In the genomic region with DNA sequence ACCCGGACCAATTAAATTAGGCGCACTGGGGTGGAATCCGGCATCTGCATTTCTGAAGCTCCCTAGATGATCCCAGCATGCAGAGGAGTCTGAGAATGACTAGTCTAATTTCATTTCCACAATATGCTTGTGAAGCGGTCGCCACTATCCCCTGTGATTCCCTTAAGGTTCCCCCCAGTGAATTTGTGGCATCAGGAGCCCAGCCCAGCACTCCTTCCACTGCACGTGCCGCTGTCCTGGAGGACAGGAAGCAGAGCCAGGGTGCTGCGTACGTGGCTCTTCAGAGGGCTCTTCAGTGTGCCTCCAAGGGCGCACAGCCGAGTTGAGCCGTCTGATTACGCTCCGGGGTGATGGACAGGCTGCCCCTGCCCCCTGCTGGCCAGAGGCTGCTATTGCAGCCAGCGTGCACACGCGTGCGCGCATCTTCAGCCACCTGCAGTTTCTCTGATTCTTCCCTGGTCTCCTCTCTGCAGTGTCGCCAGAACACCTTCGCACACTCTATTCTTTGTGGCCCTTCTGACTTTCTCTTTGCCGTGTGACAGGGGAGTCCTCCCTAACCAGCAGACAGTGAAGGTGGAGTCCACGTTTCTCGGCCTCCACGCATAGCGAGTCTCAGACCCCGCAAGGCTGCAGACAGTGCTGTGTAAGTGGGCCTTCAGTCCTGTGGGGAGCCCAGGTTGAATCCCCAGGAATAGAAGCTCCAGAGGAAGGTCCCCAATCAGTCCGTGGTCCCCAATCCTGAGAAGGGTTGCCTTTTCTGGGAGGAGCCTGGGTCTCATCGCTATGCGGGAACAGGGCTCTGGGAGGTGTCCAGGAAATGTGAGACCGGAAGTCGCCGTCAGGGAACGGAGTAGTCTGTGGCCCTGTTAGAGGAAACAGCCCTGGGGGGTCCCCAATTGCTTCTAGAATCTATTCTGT, we compare ENCODE assay signal across 8 cellular contexts. TPM values are rescaled to one million over a fixed set of nuclear protein-coding genes. Genes with fewer than 3 reads are reported as not detected.
DNase-seq lines count a peak whose midpoint lies in the region; ATAC-seq and TF ChIP-seq lines count a peak whose summit lies in the region.

No MANE protein-coding gene starts in this region.

- H3K27me3 ChIP-seq in ectodermal cell (ENCODE audit: control insufficient read depth, insufficient read depth, low read length, poor library complexity, severe bottlenecking), result peaks cover 13% of the 10 kb centered on the region
- H3K27me3 ChIP-seq in lung (ENCODE audit: control insufficient read depth, insufficient read depth), result peaks cover 6% of the 10 kb centered on the region

- peak; percentile 99 for TF ChIP-seq CTCF in CD14-positive monocyte (IDR thresholded peaks at IDR 0.05)
- peak; percentile 96 for TF ChIP-seq CTCF in lung (IDR thresholded peaks at IDR 0.05; ENCODE audit: control extremely low read depth, extremely low read depth)

- ATAC-seq in GM19397 (IDR thresholded peaks at IDR 0.05; ENCODE audit: unreplicated experiment), result peak; percentile 89
- ATAC-seq in HG03565 (IDR thresholded peaks at IDR 0.05; ENCODE audit: unreplicated experiment), result peak; percentile 77
- ATAC-seq in lung (ENCODE audit: insufficient read depth, low FRiP score), result peak; percentile 98

- H3K4me1 ChIP-seq in ectodermal cell (ENCODE audit: control insufficient read depth, insufficient read depth, low read length) (peaks cover 4% of the 10 kb centered on the region), lung (ENCODE audit: control insufficient read depth in 2 of 2, insufficient read depth in 2 of 2, low read length in 2 of 2) (peaks cover 0 to 9% of the 10 kb centered on the region in 2 donors)

- intact Hi-C loops in CD14-positive monocyte (cut with micrococcal nuclease), result loop anchor here (2.0 to 5.0 kb wide), 4 partner anchors 42 to 227 kb away; partner anchors contain the start of gene TREML4 (in 2 of the 2)
- intact Hi-C loops in activated CD4-positive, alpha-beta memory T cell treated with anti-CD3 and anti-CD28 coated beads for 36 hours (cut with micrococcal nuclease), result loop anchor here (1.0 to 2.0 kb wide), 6 partner anchors 13 to 247 kb away; partner anchors contain the start of genes NFYA, OARD1 and TREML2

- H3K27ac ChIP-seq in ectodermal cell (ENCODE audit: insufficient read depth, low read depth, low read length, poor library complexity, severe bottlenecking) (peak overlapping the region; percentile 27), lung (ENCODE audit: low read depth in 1 of 2, low read length in 1 of 2) (no peak overlapping the region)

- H3K27ac Mint-ChIP-seq in CD14-positive monocyte, result peak overlapping the region; percentile 24 to 89 (median 75)
- no peak overlapping the region for H3K27ac Mint-ChIP-seq in activated CD4-positive, alpha-beta memory T cell treated with anti-CD3 and anti-CD28 coated beads for 36 hours

- POLR2A ChIA-PET in activated CD4-positive, alpha-beta memory T cell treated with anti-CD3 and anti-CD28 coated beads for 36 hours (lab: Charles Lee), result no interaction called here

- no peaks in the 10 kb centered on the region for H3K9me3 Mint-ChIP-seq in CD14-positive monocyte
- no peaks in the 10 kb centered on the region for H3K9me3 Mint-ChIP-seq in activated CD4-positive, alpha-beta memory T cell treated with anti-CD3 and anti-CD28 coated beads for 36 hours

- H3K9me3 ChIP-seq in ectodermal cell (ENCODE audit: control insufficient read depth, low read length) (no peaks in the 10 kb centered on the region), lung (ENCODE audit: control insufficient read depth in 2 of 2, insufficient read depth in 1 of 2, low read length in 1 of 2) (no peaks in the 10 kb centered on the region)

- H3K4me3 ChIP-seq in ectodermal cell (ENCODE audit: insufficient read depth, low read depth, low read length), result peak overlapping the region; percentile 24
- H3K4me3 ChIP-seq in lung, result no peak overlapping the region

- H3K36me3 ChIP-seq in ectodermal cell (ENCODE audit: control insufficient read depth, insufficient read depth, low read length), result no peaks in the 10 kb centered on the region
- H3K36me3 ChIP-seq in lung (ENCODE audit: control insufficient read depth in 2 of 2, insufficient read depth in 2 of 2, low read length in 2 of 2), result no peaks in the 10 kb centered on the region

- peak; percentile 87 for DNase-seq in CD14-positive monocyte (ENCODE audit: low spot score)
- peak; percentile 96 for DNase-seq in NCI-H69 (lab: John Stamatoyannopoulos, UW)
- peak; percentile 88 for DNase-seq in activated CD4-positive, alpha-beta memory T cell treated with anti-CD3 and anti-CD28 coated beads for 36 hours
- peak; percentile 87 for DNase-seq in lung (ENCODE audit: low spot score)
- DNase-seq in stimulated activated CD8-positive, alpha-beta memory T cell treated with anti-CD3 and anti-CD28 coated beads, Interleukin-12 subunit alpha, Interleukin-12 subunit beta, amount 100 ng/mL, for 24 hours (ENCODE audit: extremely low read depth), result peak; percentile 51

- H3K4me1 Mint-ChIP-seq in CD14-positive monocyte, result peaks cover 13% of the 10 kb centered on the region
- peaks cover 7% of the 10 kb centered on the region for H3K4me1 Mint-ChIP-seq in activated CD4-positive, alpha-beta memory T cell treated with anti-CD3 and anti-CD28 coated beads for 36 hours (ENCODE audit: low read depth)

- H3K36me3 Mint-ChIP-seq in CD14-positive monocyte, result no peaks in the 10 kb centered on the region
- no peaks in the 10 kb centered on the region for H3K36me3 Mint-ChIP-seq in activated CD4-positive, alpha-beta memory T cell treated with anti-CD3 and anti-CD28 coated beads for 36 hours

- CTCF ChIA-PET in activated CD4-positive, alpha-beta memory T cell treated with anti-CD3 and anti-CD28 coated beads for 36 hours (lab: Charles Lee), result interaction anchor here (0.6 to 5.5 kb wide), 19 partner anchors 9 to 324 kb away, joined by 3 to 85 read pairs (median 4); no protein-coding TSS in a partner anchor

- 31 to 32% methylated on average over 33 of the region's 34 CpGs for WGBS in ectodermal cell, 2 experiments
- 18 to 20% methylated on average over 33 to 34 of the region's 34 CpGs for WGBS in lung, 2 donors

- peaks cover 6 to 19% (median 14%) of the 10 kb centered on the region in 3 donors for H3K27me3 Mint-ChIP-seq in CD14-positive monocyte (ENCODE audit: low read depth in 3 of 3)
- H3K27me3 Mint-ChIP-seq in activated CD4-positive, alpha-beta memory T cell treated with anti-CD3 and anti-CD28 coated beads for 36 hours, result peaks cover 17% of the 10 kb centered on the region

- peak overlapping the region; percentile 74 to 85 for H3K4me3 Mint-ChIP-seq in CD14-positive monocyte
- H3K4me3 Mint-ChIP-seq in activated CD4-positive, alpha-beta memory T cell treated with anti-CD3 and anti-CD28 coated beads for 36 hours, result peak overlapping the region; percentile 47

RNA-seq across cellular contexts. Expression of gene NCR2, which starts 16.5 kb away (rescaled TPM):
- polyA plus RNA-seq in CD14-positive monocyte (not detected), lung (not detected)
- total RNA-seq in activated CD4-positive, alpha-beta memory T cell treated with anti-CD3 and anti-CD28 coated beads for 36 hours, result not detected
- polyA plus RNA-seq in ectodermal cell (2013, experiment 1 of 4), result not detected
- not detected for polyA plus RNA-seq in ectodermal cell (2013, experiment 2 of 4)
- not detected for polyA plus RNA-seq in ectodermal cell (2013, experiment 3 of 4)
- not detected for polyA plus RNA-seq in ectodermal cell (2013, experiment 4 of 4)
- not detected for total RNA-seq in lung

RNA-seq across cellular contexts. Expression of gene TREM1, which starts 32.4 kb away (rescaled TPM):
- polyA plus RNA-seq in CD14-positive monocyte, result 100 to 1,000 TPM; 175 to 303 TPM
- total RNA-seq in activated CD4-positive, alpha-beta memory T cell treated with anti-CD3 and anti-CD28 coated beads for 36 hours, result under 1 TPM; 0.17 to 0.27 TPM
- polyA plus RNA-seq in ectodermal cell (2013, experiment 1 of 4), result not detected
- not detected for polyA plus RNA-seq in ectodermal cell (2013, experiment 2 of 4)
- not detected for polyA plus RNA-seq in ectodermal cell (2013, experiment 3 of 4)
- not detected for polyA plus RNA-seq in ectodermal cell (2013, experiment 4 of 4)
- total RNA-seq in lung, result 100 to 1,000 TPM in 1 of 2 donors, 10 to 100 TPM in 1; 17.4 to 110 TPM
- polyA plus RNA-seq in lung, result 100 to 1,000 TPM in 1 of 2 donors, 10 to 100 TPM in 1; 54.7 to 112 TPM

Comparison
In these comparisons a context has a peak if more than half of its experiments do, and no peak if none do; other contexts are left out.
1. RNA of gene TREM1, which starts 32.4 kb away (total RNA-seq): 17.4 to 110 TPM in lung; 0.17 to 0.27 TPM in activated CD4-positive, alpha-beta memory T cell treated with anti-CD3 and anti-CD28 coated beads for 36 hours; every median in the first group is over 10 times any median in the second.
2. Peak in every context shown above with its lines, with median percentiles within 50 percentile points of each other: DNase-seq and ATAC-seq.